9 cellular contexts compared by ENCODE assay signal in genomic region chr5:157651623-157652376, GRCh38. TPM values are rescaled to one million over a fixed set of nuclear protein-coding genes. Genes with fewer than 3 reads are reported as not detected.
DNase-seq lines count a peak whose midpoint lies in the region; ATAC-seq and TF ChIP-seq lines count a peak whose summit lies in the region.
"Had no signal": no experiment of that assay in that cellular context is flagged by ENCODE, and none has a peak within 500 bp of the region (broad histone marks: within the 10 kb centered on the region; RNA-seq: fewer than 3 reads in every experiment).

No MANE protein-coding gene starts in this region.

- H3K36me3 ChIP-seq in vagina = no peaks in the 10 kb centered on the region

- peak overlapping the region; percentile 85 to 90 (median 86) for H3K27ac Mint-ChIP-seq in IgD-negative memory B cell

- intact Hi-C loops in vagina (cut with DNase I) = no loop called here

- ATAC-seq in GM19035 (IDR thresholded peaks at IDR 0.05; ENCODE audit: unreplicated experiment) = peak; percentile 95
- peak; percentile 99 for ATAC-seq in foreskin keratinocyte
- ATAC-seq in GM19467 (IDR thresholded peaks at IDR 0.05; ENCODE audit: unreplicated experiment) = no peak

- no peak overlapping the region for H3K27ac ChIP-seq in foreskin keratinocyte
- no peak overlapping the region for H3K27ac ChIP-seq in vagina

- no peak for TF ChIP-seq POLR2A in vagina (IDR thresholded peaks at IDR 0.05)

- DNase-seq in activated T-cell treated with anti-CD3 and anti-CD28 coated beads, Interleukin-2, amount 50 U/mL, for 48 hours = peak; percentile 82 to 89
- DNase-seq in foreskin keratinocyte (peak; percentile 40 to 56), renal cortical epithelial cell (ENCODE audit: low read depth) (peak; percentile 42), vagina (ENCODE audit: extremely low spot score in 2 of 2) (no peak), NCI-H2081 (lab: John Stamatoyannopoulos, UW) (no peak)

- H3K4me3 Mint-ChIP-seq in IgD-negative memory B cell = peak overlapping the region; percentile 76 to 95 (median 88)

- H3K9me3 Mint-ChIP-seq in IgD-negative memory B cell = peaks cover 3 to 11% (median 10%) of the 10 kb centered on the region in 3 donors

- H3K4me1 Mint-ChIP-seq in IgD-negative memory B cell = peaks cover 28 to 31% (median 29%) of the 10 kb centered on the region in 3 donors

- TF ChIP-seq CTCF in foreskin keratinocyte (conservative IDR thresholded peaks at IDR 0.05) (peak; percentile 70), vagina (IDR thresholded peaks at IDR 0.05) (peak in 1 of 3 experiments; percentile 10)

- H3K27me3 ChIP-seq in foreskin keratinocyte = no peaks in the 10 kb centered on the region
- H3K27me3 ChIP-seq in vagina = no peaks in the 10 kb centered on the region

- H3K27me3 Mint-ChIP-seq in IgD-negative memory B cell = no peaks in the 10 kb centered on the region

- peaks cover 11% of the 10 kb centered on the region for H3K36me3 Mint-ChIP-seq in IgD-negative memory B cell

- H3K4me1 ChIP-seq in foreskin keratinocyte = no peaks in the 10 kb centered on the region
- H3K4me1 ChIP-seq in vagina = peaks cover 11% of the 10 kb centered on the region

- no peaks in the 10 kb centered on the region for H3K9me3 ChIP-seq in vagina

- H3K4me3 ChIP-seq in vagina = peak overlapping the region; percentile 46 to 51

RNA-seq across cellular contexts. Expression of gene SOX30, which starts 0.4 kb away (rescaled TPM):
- polyA plus RNA-seq in IgD-negative memory B cell (0.81 TPM), foreskin keratinocyte (0.02 TPM in 1 of 2 replicates, not detected in the other)
- total RNA-seq in foreskin keratinocyte (0.04 TPM in 1 of 2 replicates, not detected in the other), renal cortical epithelial cell (0.05 and 0.17 TPM in 2 replicates), vagina (not detected)

RNA-seq across cellular contexts. Expression of gene C5orf52, which starts 19.5 kb away (rescaled TPM):
- not detected for polyA plus RNA-seq in IgD-negative memory B cell
- total RNA-seq in foreskin keratinocyte = not detected in 2 replicates
- polyA plus RNA-seq in foreskin keratinocyte = not detected in 2 replicates
- total RNA-seq in renal cortical epithelial cell = not detected in 2 replicates
- total RNA-seq in vagina = not detected
- total RNA-seq: T-helper 1 cell treated with Interleukin-12 subunit alpha and Interleukin-12 subunit beta and Interleukin-4 antibody, amounts not matched to agents 30 ng/mL and 1 ng/mL, for 36 hours had no signal

Comparison
In these comparisons a context has a peak if more than half of its experiments do, and no peak if none do; other contexts are left out.
1. DNase-seq: peak in activated T-cell treated with anti-CD3 and anti-CD28 coated beads, Interleukin-2, amount 50 U/mL, for 48 hours (2 of 2), foreskin keratinocyte (2 of 2) and renal cortical epithelial cell (single experiment); none in vagina (0 of 2) and NCI-H2081 (0 of 2).